8 cellular contexts compared by ENCODE assay signal in genomic region chr6:169722362-169723199, GRCh38. TPM values are rescaled to one million over a fixed set of nuclear protein-coding genes. Genes with fewer than 3 reads are reported as not detected.
DNase-seq lines count a peak whose midpoint lies in the region; ATAC-seq, FAIRE-seq and TF ChIP-seq lines count a peak whose summit lies in the region.

No MANE protein-coding gene starts in this region.

- H3K36me3 ChIP-seq in stomach smooth muscle (ENCODE audit: control insufficient read depth in 2 of 2, insufficient read depth in 2 of 2, low read length in 2 of 2), result no peaks in the 10 kb centered on the region

- FAIRE-seq in endometrium (lab: Jason Lieb, UNC), result peak; percentile 57

- peak overlapping the region; percentile 70 for H3K27ac ChIP-seq in stomach smooth muscle (ENCODE audit: low read length)

- H3K27me3 Mint-ChIP-seq in activated CD4-positive, alpha-beta memory T cell treated with anti-CD3 and anti-CD28 coated beads for 36 hours, result no peaks in the 10 kb centered on the region
- H3K27me3 Mint-ChIP-seq in mesothelial cell of epicardium (ENCODE audit: low read depth), result no peaks in the 10 kb centered on the region

- DNase-seq in Daoy (ENCODE audit: low read depth), result peak; percentile 83
- DNase-seq in NB4 (ENCODE audit: low read depth), result peak; percentile 81
- peak; percentile 68 for DNase-seq in activated CD4-positive, alpha-beta memory T cell treated with anti-CD3 and anti-CD28 coated beads for 36 hours
- no peak for DNase-seq in mesothelial cell of epicardium (ENCODE audit: low spot score in 2 of 2, unreplicated experiment in 2 of 2)

- H3K4me3 ChIP-seq in NB4 (ENCODE audit: low read depth, low read length) (peak overlapping the region; percentile 93), stomach smooth muscle (ENCODE audit: low read length in 2 of 2) (peak overlapping the region; percentile 80 to 84)

- ATAC-seq in GM21576 (IDR thresholded peaks at IDR 0.05; ENCODE audit: unreplicated experiment) (peak; percentile 29), HG02623 (IDR thresholded peaks at IDR 0.05; ENCODE audit: unreplicated experiment) (no peak)

- H3K4me3 Mint-ChIP-seq in activated CD4-positive, alpha-beta memory T cell treated with anti-CD3 and anti-CD28 coated beads for 36 hours, result peak overlapping the region; percentile 98
- H3K4me3 Mint-ChIP-seq in mesothelial cell of epicardium, result peak overlapping the region; percentile 90

- peaks cover 8% of the 10 kb centered on the region for H3K4me1 ChIP-seq in stomach smooth muscle (ENCODE audit: control insufficient read depth, insufficient read depth, low read length)

- H3K9me3 ChIP-seq in stomach smooth muscle (ENCODE audit: control insufficient read depth in 2 of 2, low read length in 2 of 2), result no peaks in the 10 kb centered on the region

- TF ChIP-seq CTCF in NB4 (IDR thresholded peaks at IDR 0.05; ENCODE audit: low read depth, low read length), result no peak
- no peak for TF ChIP-seq CTCF in mesothelial cell of epicardium (IDR thresholded peaks at IDR 0.05; ENCODE audit: unreplicated experiment)

- no peaks in the 10 kb centered on the region for H3K27me3 ChIP-seq in stomach smooth muscle (ENCODE audit: control insufficient read depth in 1 of 2, insufficient read depth in 2 of 2, low read length in 2 of 2)

- H3K27ac Mint-ChIP-seq in activated CD4-positive, alpha-beta memory T cell treated with anti-CD3 and anti-CD28 coated beads for 36 hours, result peak overlapping the region; percentile 100
- peak overlapping the region; percentile 98 for H3K27ac Mint-ChIP-seq in mesothelial cell of epicardium

- TF ChIP-seq POLR2A in NB4 (IDR thresholded peaks at IDR 0.05; ENCODE audit: extremely low read depth, insufficient read length), result no peak

- POLR2A ChIA-PET in activated CD4-positive, alpha-beta memory T cell treated with anti-CD3 and anti-CD28 coated beads for 36 hours (lab: Charles Lee), result interaction anchor here (1.0 to 2.6 kb wide), 4 partner anchors 11 to 29 kb away, joined by 3 to 49 read pairs (median 8); partner anchors contain the start of genes C6orf120, DYNLT2, ERMARD and WDR27

- peak overlapping the region; percentile 66 to 84 for H3K9ac ChIP-seq in stomach smooth muscle (ENCODE audit: low read length in 2 of 2)

- intact Hi-C loops in activated CD4-positive, alpha-beta memory T cell treated with anti-CD3 and anti-CD28 coated beads for 36 hours (cut with micrococcal nuclease), result loop anchor here (1.0 to 10.0 kb wide), 5 partner anchors 13 to 832 kb away; partner anchors contain the start of genes C6orf120, DYNLT2, ERMARD and TBP

- peaks cover 38% of the 10 kb centered on the region for H3K4me1 Mint-ChIP-seq in activated CD4-positive, alpha-beta memory T cell treated with anti-CD3 and anti-CD28 coated beads for 36 hours (ENCODE audit: low read depth)
- peaks cover 44% of the 10 kb centered on the region for H3K4me1 Mint-ChIP-seq in mesothelial cell of epicardium

- CTCF ChIA-PET in activated CD4-positive, alpha-beta memory T cell treated with anti-CD3 and anti-CD28 coated beads for 36 hours (lab: Charles Lee), result interaction anchor here (1.1 to 1.8 kb wide), 3 partner anchors 12 to 21 kb away, joined by 4 to 7 read pairs (median 4); partner anchors contain the start of genes C6orf120 and WDR27

- H3K36me3 Mint-ChIP-seq in activated CD4-positive, alpha-beta memory T cell treated with anti-CD3 and anti-CD28 coated beads for 36 hours, result peaks cover 10% of the 10 kb centered on the region
- H3K36me3 Mint-ChIP-seq in mesothelial cell of epicardium, result no peaks in the 10 kb centered on the region

- H3K9me3 Mint-ChIP-seq in activated CD4-positive, alpha-beta memory T cell treated with anti-CD3 and anti-CD28 coated beads for 36 hours, result no peaks in the 10 kb centered on the region
- no peaks in the 10 kb centered on the region for H3K9me3 Mint-ChIP-seq in mesothelial cell of epicardium

RNA-seq across cellular contexts. Expression of gene PHF10, which starts 1.7 kb away (rescaled TPM):
- 28.4 and 33.4 TPM in 2 replicates for total RNA-seq in Daoy (2014; rRNA removed; shearing (Covaris generic))
- total RNA-seq in activated CD4-positive, alpha-beta memory T cell treated with anti-CD3 and anti-CD28 coated beads for 36 hours, result 10 to 100 TPM; 75.5 to 77.9 TPM
- total RNA-seq in mesothelial cell of epicardium, result 74.0 to 76.9 TPM (median 75.9 TPM) in 3 replicates

RNA-seq across cellular contexts. Expression of gene C6orf120, which starts 20.7 kb away (rescaled TPM):
- total RNA-seq in Daoy (2014; rRNA removed; shearing (Covaris generic)), result 48.4 and 60.8 TPM in 2 replicates
- 10 to 100 TPM; 15.1 to 15.4 TPM for total RNA-seq in activated CD4-positive, alpha-beta memory T cell treated with anti-CD3 and anti-CD28 coated beads for 36 hours
- total RNA-seq in mesothelial cell of epicardium, result 35.5 to 36.6 TPM (median 35.8 TPM) in 3 replicates

RNA-seq across cellular contexts. Expression of gene WDR27, which starts 20.8 kb away (rescaled TPM):
- 20.5 and 22.2 TPM in 2 replicates for total RNA-seq in Daoy (2014; rRNA removed; shearing (Covaris generic))
- total RNA-seq in activated CD4-positive, alpha-beta memory T cell treated with anti-CD3 and anti-CD28 coated beads for 36 hours, result 10 to 100 TPM; 39.7 to 41.6 TPM
- total RNA-seq in mesothelial cell of epicardium, result 114 to 128 TPM (median 116 TPM) in 3 replicates

RNA-seq across cellular contexts. Expression of gene DYNLT2, which starts 28.8 kb away (rescaled TPM):
- total RNA-seq in Daoy (2014; rRNA removed; shearing (Covaris generic)), result 1.8 and 2.3 TPM in 2 replicates
- 1 to 10 TPM; 2.0 to 2.1 TPM for total RNA-seq in activated CD4-positive, alpha-beta memory T cell treated with anti-CD3 and anti-CD28 coated beads for 36 hours
- total RNA-seq in mesothelial cell of epicardium, result 1.7 to 2.7 TPM (median 2.4 TPM) in 3 replicates

RNA-seq across cellular contexts. Expression of gene ERMARD, which starts 28.8 kb away (rescaled TPM):
- total RNA-seq in Daoy (2014; rRNA removed; shearing (Covaris generic)), result 31.1 and 66.1 TPM in 2 replicates
- 10 to 100 TPM; 23.9 to 24.6 TPM for total RNA-seq in activated CD4-positive, alpha-beta memory T cell treated with anti-CD3 and anti-CD28 coated beads for 36 hours
- 44.1 to 46.7 TPM (median 45.6 TPM) in 3 replicates for total RNA-seq in mesothelial cell of epicardium

Comparison
In these comparisons a context has a peak if more than half of its experiments do, and no peak if none do; other contexts are left out.
1. DNase-seq: peak in Daoy (single experiment), NB4 (single experiment) and activated CD4-positive, alpha-beta memory T cell treated with anti-CD3 and anti-CD28 coated beads for 36 hours (single experiment); none in mesothelial cell of epicardium (0 of 2).